23 cellular contexts compared by ENCODE assay signal in genomic region chr5:98193921-98194760, GRCh38.
"Had no signal": no experiment of that assay in that cellular context is flagged by ENCODE, and none has a peak within 500 bp of the region (broad histone marks: within the 10 kb centered on the region; RNA-seq: fewer than 3 reads in every experiment).

No MANE protein-coding gene starts in this region.

- DNase-seq: activated CD4-positive, alpha-beta T cell treated with anti-CD3 and anti-CD28 coated beads for 48 hours; activated CD4-positive, alpha-beta T cell treated with anti-CD3 and anti-CD28 coated beads, Interleukin-2, amount 50 U/mL, for 4 hours; activated CD4-positive, CD25-positive, alpha-beta regulatory T cell treated with anti-CD3 and anti-CD28 coated beads, Interleukin-2, amount 50 U/mL, for 72 hours; activated CD8-positive, alpha-beta memory T cell treated with anti-CD3 and anti-CD28 coated beads for 24 hours; activated gamma-delta T cell; activated naive CD4-positive, alpha-beta T cell treated with anti-CD3 and anti-CD28 coated beads for 36 hours; activated T-cell treated with anti-CD3 and anti-CD28 coated beads for 4 hours; activated T-cell treated with anti-CD3 and anti-CD28 coated beads, Interleukin-2, amount 50 U/mL, for 48 hours; amygdala; brain microvascular endothelial cell; cerebellar nuclear complex; KG1; NCI-H1092; NCI-H1417 treated with DMSO at 0.1 percent for 48 hours; NCI-H1694; NCI-H2029; NCI-H510A treated with DMSO at 0.1 percent for 48 hours; NCI-H69; Right ventricle myocardium superior; SJCRH30; SK-N-SH; SW 1271 had no signal

- H3K27me3 ChIP-seq: brain microvascular endothelial cell, SJCRH30 had no signal

- H3K4me3 ChIP-seq: SJCRH30 had no signal

- ATAC-seq: activated T-helper 17 cell treated with anti-CD3 and anti-CD28 coated beads, Interleukin-2, amount 50 U/mL, for 72 hours had no signal

- H3K4me1 ChIP-seq: SJCRH30 had no signal

- H3K27ac ChIP-seq: brain microvascular endothelial cell, SJCRH30 had no signal

- H3K9me3 ChIP-seq: SJCRH30, SK-N-SH had no signal

- H3K36me3 ChIP-seq: brain microvascular endothelial cell, SJCRH30 had no signal
